ENCODE assay signal across 8 cellular contexts in the genomic region with DNA sequence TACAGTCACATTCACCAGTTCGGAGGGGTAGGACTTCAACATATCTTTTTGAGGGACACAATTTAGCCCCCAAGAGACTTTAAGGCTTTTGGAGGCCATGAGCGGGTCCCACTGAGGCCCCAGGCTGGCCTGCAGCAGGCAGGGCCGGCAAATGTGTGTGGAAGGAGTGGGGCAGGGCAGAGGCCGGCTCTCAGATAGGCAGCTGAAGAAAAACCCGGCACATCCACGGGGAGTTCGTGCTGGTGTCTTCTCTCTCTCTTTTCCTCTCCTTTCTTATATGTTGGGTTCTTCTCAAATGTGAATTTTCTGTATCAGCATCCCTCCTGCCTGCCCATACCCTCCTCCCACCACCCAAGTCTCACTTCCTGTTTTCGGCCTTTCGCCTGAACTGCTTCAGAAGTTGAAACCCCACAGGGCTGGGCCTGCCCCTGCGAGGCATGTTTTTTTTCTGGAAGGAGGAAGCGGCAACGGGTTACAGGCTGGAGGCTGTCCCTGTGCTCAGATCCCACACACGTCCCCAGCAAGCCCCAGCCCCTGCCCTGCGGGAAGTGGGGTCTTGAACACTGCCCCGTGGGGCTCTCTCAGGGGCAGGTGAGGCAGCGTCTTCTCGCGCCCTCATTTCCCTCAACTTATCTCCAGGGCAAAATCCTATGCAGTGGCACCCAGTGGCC. TPM values are rescaled to one million over a fixed set of nuclear protein-coding genes. Genes with fewer than 3 reads are reported as not detected.
DNase-seq lines count a peak whose midpoint lies in the region; ATAC-seq and TF ChIP-seq lines count a peak whose summit lies in the region.

No MANE protein-coding gene starts in this region.

- H3K9me3 ChIP-seq in CD4-positive, alpha-beta memory T cell (ENCODE audit: control insufficient read depth in 1 of 2, low read length in 2 of 2), result no peaks in the 10 kb centered on the region
- no peaks in the 10 kb centered on the region for H3K9me3 ChIP-seq in BE2C

- H3K36me3 Mint-ChIP-seq in CD4-positive, alpha-beta memory T cell, result peaks cover 0 to 3% of the 10 kb centered on the region in 2 donors
- no peaks in the 10 kb centered on the region for H3K36me3 Mint-ChIP-seq in activated CD4-positive, alpha-beta memory T cell treated with anti-CD3 and anti-CD28 coated beads for 36 hours
- no peaks in the 10 kb centered on the region for H3K36me3 Mint-ChIP-seq in osteocyte (ENCODE audit: unreplicated experiment)

- CTCF ChIA-PET in CD4-positive, alpha-beta memory T cell (lab: Charles Lee; ENCODE audit: partially characterized antibody), result no interaction called here
- CTCF ChIA-PET in activated CD4-positive, alpha-beta memory T cell treated with anti-CD3 and anti-CD28 coated beads for 36 hours (lab: Charles Lee), result no interaction called here

- ATAC-seq in GM19351 (IDR thresholded peaks at IDR 0.05; ENCODE audit: unreplicated experiment) (peak; percentile 48), HG03432 (IDR thresholded peaks at IDR 0.05; ENCODE audit: unreplicated experiment) (peak; percentile 54)

- H3K9me3 Mint-ChIP-seq in CD4-positive, alpha-beta memory T cell, result no peaks in the 10 kb centered on the region
- no peaks in the 10 kb centered on the region for H3K9me3 Mint-ChIP-seq in activated CD4-positive, alpha-beta memory T cell treated with anti-CD3 and anti-CD28 coated beads for 36 hours
- no peaks in the 10 kb centered on the region for H3K9me3 Mint-ChIP-seq in osteocyte (ENCODE audit: unreplicated experiment)

- no peaks in the 10 kb centered on the region for H3K27me3 ChIP-seq in CD4-positive, alpha-beta memory T cell (ENCODE audit: insufficient read depth, low read length)
- peaks cover 22% of the 10 kb centered on the region for H3K27me3 ChIP-seq in BE2C

- intact Hi-C loops in CD4-positive, alpha-beta memory T cell (cut with micrococcal nuclease), result loop anchor here (5.0 kb wide), 1 partner anchor 699 kb away; the partner anchor contains the start of gene MX2
- intact Hi-C loops in activated CD4-positive, alpha-beta memory T cell treated with anti-CD3 and anti-CD28 coated beads for 36 hours (cut with micrococcal nuclease), result loop anchor here (5.0 kb wide), 1 partner anchor 176 kb away; no protein-coding TSS in a partner anchor

- no peaks in the 10 kb centered on the region for H3K27me3 Mint-ChIP-seq in CD4-positive, alpha-beta memory T cell
- no peaks in the 10 kb centered on the region for H3K27me3 Mint-ChIP-seq in activated CD4-positive, alpha-beta memory T cell treated with anti-CD3 and anti-CD28 coated beads for 36 hours
- H3K27me3 Mint-ChIP-seq in osteocyte (ENCODE audit: unreplicated experiment), result no peaks in the 10 kb centered on the region

- TF ChIP-seq CTCF in osteocyte (IDR thresholded peaks at IDR 0.05) (no peak), BE2C (IDR thresholded peaks at IDR 0.05; ENCODE audit: low read depth, low read length) (no peak)

- peak overlapping the region; percentile 68 for H3K27ac ChIP-seq in CD4-positive, alpha-beta memory T cell (ENCODE audit: low read depth, low read length)

- H3K27ac Mint-ChIP-seq in CD4-positive, alpha-beta memory T cell, result peak overlapping the region; percentile 99 to 100 (median 99)
- H3K27ac Mint-ChIP-seq in activated CD4-positive, alpha-beta memory T cell treated with anti-CD3 and anti-CD28 coated beads for 36 hours, result peak overlapping the region; percentile 34
- H3K27ac Mint-ChIP-seq in osteocyte (ENCODE audit: unreplicated experiment), result peak overlapping the region; percentile 61

- H3K4me1 Mint-ChIP-seq in CD4-positive, alpha-beta memory T cell, result peaks cover 26 to 75% (median 47%) of the 10 kb centered on the region in 4 donors
- H3K4me1 Mint-ChIP-seq in activated CD4-positive, alpha-beta memory T cell treated with anti-CD3 and anti-CD28 coated beads for 36 hours (ENCODE audit: low read depth), result peaks cover 43% of the 10 kb centered on the region
- peaks cover 20% of the 10 kb centered on the region for H3K4me1 Mint-ChIP-seq in osteocyte (ENCODE audit: unreplicated experiment)

- H3K4me1 ChIP-seq in CD4-positive, alpha-beta memory T cell (ENCODE audit: insufficient read depth, low read length), result peaks cover 45% of the 10 kb centered on the region
- H3K4me1 ChIP-seq in BE2C, result no peaks in the 10 kb centered on the region

- H3K36me3 ChIP-seq in CD4-positive, alpha-beta memory T cell (ENCODE audit: insufficient read depth, low read length), result no peaks in the 10 kb centered on the region
- H3K36me3 ChIP-seq in BE2C, result no peaks in the 10 kb centered on the region

- H3K4me3 ChIP-seq in CD4-positive, alpha-beta memory T cell (ENCODE audit: low read length in 2 of 2), result peak overlapping the region in 1 of 2 donors; percentile 64
- no peak overlapping the region for H3K4me3 ChIP-seq in BE2C (ENCODE audit: low read depth, low read length)

- POLR2A ChIA-PET in CD4-positive, alpha-beta memory T cell (lab: Charles Lee; ENCODE audit: partially characterized antibody), result interaction anchor here (1.2 to 4.8 kb wide), 6 partner anchors 10 to 182 kb away, joined by 3 to 147 read pairs (median 41); partner anchors contain the start of genes PRDM15, UMODL1 and ZBTB21
- POLR2A ChIA-PET in activated CD4-positive, alpha-beta memory T cell treated with anti-CD3 and anti-CD28 coated beads for 36 hours (lab: Charles Lee), result no interaction called here

- H3K4me3 Mint-ChIP-seq in CD4-positive, alpha-beta memory T cell, result peak overlapping the region in 7 of 8 donors; percentile 84 to 96 (median 90)
- no peak overlapping the region for H3K4me3 Mint-ChIP-seq in activated CD4-positive, alpha-beta memory T cell treated with anti-CD3 and anti-CD28 coated beads for 36 hours
- no peak overlapping the region for H3K4me3 Mint-ChIP-seq in osteocyte (ENCODE audit: unreplicated experiment)

- peak in 2 of 5 donors; percentile 18 to 40 for DNase-seq in CD4-positive, alpha-beta memory T cell
- DNase-seq in activated CD4-positive, alpha-beta memory T cell treated with anti-CD3 and anti-CD28 coated beads for 36 hours, result peak; percentile 50
- no peak for DNase-seq in osteocyte (ENCODE audit: extremely low spot score, unreplicated experiment)
- no peak for DNase-seq in iPS-NIHi7 (ENCODE audit: extremely low spot score)
- DNase-seq in cerebellar cortex (ENCODE audit: low spot score), result no peak
- DNase-seq in BE2C, result no peak

RNA-seq across cellular contexts. Expression of gene UMODL1, which starts 9.8 kb away (rescaled TPM):
- total RNA-seq in CD4-positive, alpha-beta memory T cell, result 1 to 10 TPM in 1 of 2 experiments, under 1 TPM in 1; 0.58 to 1.1 TPM
- polyA plus RNA-seq in CD4-positive, alpha-beta memory T cell, result under 1 TPM in 1 of 2 donors, not detected in 1; 0.08 TPM
- total RNA-seq in activated CD4-positive, alpha-beta memory T cell treated with anti-CD3 and anti-CD28 coated beads for 36 hours, result not detected
- total RNA-seq in osteocyte, result 0.68 TPM in 1 of 2 replicates, not detected in the other
- polyA plus RNA-seq in BE2C (2012; ENCODE audit: insufficient read depth, insufficient read length, low read depth), result not detected

RNA-seq across cellular contexts. Expression of gene ZBTB21, which starts 51.2 kb away (rescaled TPM):
- 10 to 100 TPM; 20.4 to 21.7 TPM for total RNA-seq in CD4-positive, alpha-beta memory T cell
- polyA plus RNA-seq in CD4-positive, alpha-beta memory T cell, result 1 to 10 TPM; 4.3 to 6.7 TPM
- total RNA-seq in activated CD4-positive, alpha-beta memory T cell treated with anti-CD3 and anti-CD28 coated beads for 36 hours, result 10 to 100 TPM; 23.6 to 24.1 TPM
- 20.3 and 20.9 TPM in 2 replicates for total RNA-seq in osteocyte
- 14.7 TPM for polyA plus RNA-seq in BE2C (2012; ENCODE audit: insufficient read depth, insufficient read length, low read depth)

Comparison
In these comparisons a context has a peak if more than half of its experiments do, and no peak if none do; other contexts are left out.
1. H3K27ac Mint-ChIP-seq: peak in every context shown above with its lines; median percentile 99 in CD4-positive, alpha-beta memory T cell; 61 in osteocyte; 34 in activated CD4-positive, alpha-beta memory T cell treated with anti-CD3 and anti-CD28 coated beads for 36 hours.
2. H3K4me3 Mint-ChIP-seq: peak in CD4-positive, alpha-beta memory T cell (7 of 8); none in activated CD4-positive, alpha-beta memory T cell treated with anti-CD3 and anti-CD28 coated beads for 36 hours (single experiment) and osteocyte (single experiment).